In the genomic region with DNA sequence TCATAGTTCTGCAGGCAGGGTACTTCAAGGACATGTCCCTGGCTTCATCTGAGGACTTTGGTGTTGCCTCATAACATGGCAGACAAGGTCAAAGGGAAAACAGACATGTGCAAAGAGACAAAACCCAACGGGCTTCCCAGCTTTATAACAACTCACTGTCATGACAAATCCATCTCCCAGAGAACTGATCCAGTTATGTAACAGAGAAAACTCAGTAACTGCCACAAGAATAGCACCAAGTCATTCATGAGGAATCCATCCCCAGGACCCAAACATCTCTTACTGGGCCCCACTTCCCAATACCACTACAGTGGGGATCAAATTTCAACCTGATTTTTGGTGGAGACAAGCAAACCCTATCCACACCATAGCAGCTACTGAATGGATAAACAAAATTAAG, we compare ENCODE assay signal across 24 cellular contexts. TPM values are rescaled to one million over a fixed set of nuclear protein-coding genes. Genes with fewer than 3 reads are reported as not detected.
"Had no signal": no experiment of that assay in that cellular context is flagged by ENCODE, and none has a peak within 500 bp of the region (broad histone marks: within the 10 kb centered on the region; RNA-seq: fewer than 3 reads in every experiment).

No MANE protein-coding gene starts in this region.

- H3K36me3 Mint-ChIP-seq: naive thymus-derived CD4-positive, alpha-beta T cell; type B pancreatic cell had no signal

- H3K4me3 Mint-ChIP-seq: naive thymus-derived CD4-positive, alpha-beta T cell; type B pancreatic cell had no signal

- H3K9me3 Mint-ChIP-seq: naive thymus-derived CD4-positive, alpha-beta T cell; type B pancreatic cell had no signal

- H3K27me3 Mint-ChIP-seq: type B pancreatic cell had no signal

- DNase-seq: effector memory CD4-positive, alpha-beta T cell; foreskin fibroblast; glutamatergic neuron; left colon; left ventricle myocardium superior; mesenchymal stem cell; midbrain; naive thymus-derived CD4-positive, alpha-beta T cell; psoas muscle; sigmoid colon; small intestine; stimulated activated CD4-positive, alpha-beta T cell treated with anti-CD3 and anti-CD28 coated beads, Interleukin-12 subunit alpha, Interleukin-12 subunit beta, amount 100 ng/mL, for 4 hours; stimulated activated naive CD8-positive, alpha-beta T cell treated with anti-CD3 and anti-CD28 coated beads, Interleukin-15, Interleukin-2, amounts not matched to agents 100 U/mL and 50 U/mL, for 24 hours; thyroid gland had no signal

- H3K27ac Mint-ChIP-seq: naive thymus-derived CD4-positive, alpha-beta T cell; type B pancreatic cell had no signal

- FAIRE-seq: endometrium, small intestine had no signal

- H3K9me3 ChIP-seq: esophagus muscularis mucosa, gastroesophageal sphincter, neutrophil, psoas muscle, sigmoid colon, suprapubic skin, thyroid gland had no signal

- H3K27ac ChIP-seq: epithelial cell of prostate, esophagus muscularis mucosa, gastroesophageal sphincter, neutrophil, psoas muscle, sigmoid colon, suprapubic skin, thyroid gland had no signal

- ATAC-seq: gastroesophageal sphincter; left colon; left ventricle myocardium superior; naive thymus-derived CD4-positive, alpha-beta T cell; psoas muscle; stimulated activated naive CD8-positive, alpha-beta T cell treated with anti-CD3 and anti-CD28 coated beads, Interleukin-15, Interleukin-2, amounts not matched to agents 100 U/mL and 50 U/mL, for 24 hours had no signal

- H3K4me1 ChIP-seq: esophagus muscularis mucosa, gastroesophageal sphincter, psoas muscle, sigmoid colon, suprapubic skin, thyroid gland had no signal

- H3K4me1 Mint-ChIP-seq: naive thymus-derived CD4-positive, alpha-beta T cell had no signal

- H3K4me3 ChIP-seq: esophagus muscularis mucosa, gastroesophageal sphincter, lung, psoas muscle, sigmoid colon, suprapubic skin, thyroid gland had no signal

- H3K27me3 ChIP-seq: esophagus muscularis mucosa, gastroesophageal sphincter, neutrophil, sigmoid colon, suprapubic skin, thyroid gland had no signal

- H3K36me3 ChIP-seq: esophagus muscularis mucosa, gastroesophageal sphincter, neutrophil, sigmoid colon, suprapubic skin, thyroid gland had no signal

RNA-seq across cellular contexts. Expression of gene OR52N4, which starts 13.0 kb away (rescaled TPM):
- total RNA-seq: esophagus muscularis mucosa, kidney epithelial cell, left colon, left ventricle myocardium superior, osteoblast, psoas muscle, suprapubic skin had no signal

RNA-seq across cellular contexts. Expression of gene OR52N5, which starts 16.1 kb away (rescaled TPM):
- total RNA-seq: kidney epithelial cell; left colon; left ventricle myocardium superior; lung; naive thymus-derived CD4-positive, alpha-beta T cell; osteoblast; psoas muscle; sigmoid colon; suprapubic skin; thyroid gland had no signal

RNA-seq across cellular contexts. Expression of gene OR52N1, which starts 24.0 kb away (rescaled TPM):
- total RNA-seq: esophagus muscularis mucosa; kidney epithelial cell; left colon; left ventricle myocardium superior; lung; naive thymus-derived CD4-positive, alpha-beta T cell; psoas muscle; sigmoid colon; suprapubic skin; thyroid gland had no signal

RNA-seq across cellular contexts. Expression of gene OR56B1, which starts 30.8 kb away (rescaled TPM):
- total RNA-seq: esophagus muscularis mucosa, kidney epithelial cell, left colon, left ventricle myocardium superior, lung, psoas muscle, suprapubic skin, thyroid gland had no signal

RNA-seq across cellular contexts. Expression of gene OR52N2, which starts 41.7 kb away (rescaled TPM):
- total RNA-seq: esophagus muscularis mucosa; gastroesophageal sphincter; kidney epithelial cell; left colon; left ventricle myocardium superior; lung; naive thymus-derived CD4-positive, alpha-beta T cell; osteoblast; psoas muscle; sigmoid colon; suprapubic skin; thyroid gland had no signal
